In the genomic region with DNA sequence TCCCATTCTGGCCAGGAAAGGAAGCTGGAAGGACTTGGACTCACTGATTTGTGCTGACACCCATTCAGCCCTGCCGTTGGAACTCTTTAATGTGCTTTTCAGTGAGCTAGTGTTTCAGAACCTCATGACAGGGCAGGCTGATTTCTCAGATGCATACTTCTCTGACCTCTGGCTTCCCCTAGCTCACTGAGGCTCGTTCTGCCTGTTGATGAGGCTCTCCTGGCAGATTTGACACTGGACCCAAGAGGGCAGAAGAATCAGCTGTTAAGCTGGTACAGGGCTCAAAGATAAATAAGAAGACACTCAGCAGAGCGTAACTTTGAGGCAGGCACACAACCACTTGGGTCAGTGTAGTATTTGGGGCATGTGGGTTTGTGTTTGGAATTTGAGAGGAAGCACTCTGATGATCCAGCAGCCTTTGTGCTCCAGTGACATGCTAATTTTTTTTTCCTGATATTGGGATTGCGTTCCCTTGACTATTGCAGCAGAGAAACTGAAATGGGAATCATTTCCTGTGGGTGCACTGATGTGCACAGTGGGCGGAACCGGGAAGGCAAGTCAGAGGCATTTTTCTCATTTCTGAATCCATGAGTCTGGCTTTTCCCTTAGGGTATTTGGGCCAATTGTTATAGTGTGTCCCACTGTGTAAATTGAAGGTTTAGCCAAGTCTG, we compare ENCODE assay signal across 1 cellular context.
TF ChIP-seq lines count a peak whose summit lies in the region.

No MANE protein-coding gene starts in this region.

TF ChIP-seq in HepG2, 621 proteins besides CTCF, POLR2A, EP300 and RAD21 (continued from another document):
- TF ChIP-seq E2F1 (CRISPR knock-in tag; IDR thresholded peaks at IDR 0.05) = no peak
- TF ChIP-seq, protein P1, sequence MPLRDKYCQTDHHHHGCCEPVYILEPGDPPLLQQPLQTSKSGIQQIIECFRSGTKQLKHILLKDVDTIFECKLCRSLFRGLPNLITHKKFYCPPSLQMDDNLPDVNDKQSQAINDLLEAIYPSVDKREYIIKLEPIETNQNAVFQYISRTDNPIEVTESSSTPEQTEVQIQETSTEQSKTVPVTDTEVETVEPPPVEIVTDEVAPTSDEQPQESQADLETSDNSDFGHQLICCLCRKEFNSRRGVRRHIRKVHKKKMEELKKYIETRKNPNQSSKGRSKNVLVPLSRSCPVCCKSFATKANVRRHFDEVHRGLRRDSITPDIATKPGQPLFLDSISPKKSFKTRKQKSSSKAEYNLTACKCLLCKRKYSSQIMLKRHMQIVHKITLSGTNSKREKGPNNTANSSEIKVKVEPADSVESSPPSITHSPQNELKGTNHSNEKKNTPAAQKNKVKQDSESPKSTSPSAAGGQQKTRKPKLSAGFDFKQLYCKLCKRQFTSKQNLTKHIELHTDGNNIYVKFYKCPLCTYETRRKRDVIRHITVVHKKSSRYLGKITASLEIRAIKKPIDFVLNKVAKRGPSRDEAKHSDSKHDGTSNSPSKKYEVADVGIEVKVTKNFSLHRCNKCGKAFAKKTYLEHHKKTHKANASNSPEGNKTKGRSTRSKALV (CRISPR knock-in tag; IDR thresholded peaks at IDR 0.05) = no peak
- TF ChIP-seq ZNF496 (CRISPR knock-in tag; IDR thresholded peaks at IDR 0.05; ENCODE audit: insufficient replicate concordance) = no peak
- TF ChIP-seq ZKSCAN8 (CRISPR knock-in tag; IDR thresholded peaks at IDR 0.05; ENCODE audit: borderline replicate concordance) = no peak
- TF ChIP-seq, protein P2, sequence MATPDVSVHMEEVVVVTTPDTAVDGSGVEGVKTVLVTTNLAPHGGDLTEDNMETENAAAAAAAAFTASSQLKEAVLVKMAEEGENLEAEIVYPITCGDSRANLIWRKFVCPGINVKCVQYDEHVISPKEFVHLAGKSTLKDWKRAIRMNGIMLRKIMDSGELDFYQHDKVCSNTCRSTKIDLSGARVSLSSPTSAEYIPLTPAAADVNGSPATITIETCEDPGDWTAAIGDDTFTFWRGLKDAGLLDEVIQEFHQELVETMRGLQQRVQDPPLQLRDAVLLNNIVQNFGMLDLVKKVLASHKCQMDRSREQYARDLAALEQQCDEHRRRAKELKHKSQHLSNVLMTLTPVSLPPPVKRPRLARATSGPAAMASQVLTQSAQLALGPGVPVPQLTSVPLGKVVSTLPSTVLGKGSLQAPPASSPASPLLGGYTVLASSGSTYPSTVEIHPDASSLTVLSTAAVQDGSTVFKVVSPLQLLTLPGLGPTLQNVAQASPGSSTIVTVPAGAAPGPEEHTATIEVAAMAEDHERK (CRISPR knock-in tag; IDR thresholded peaks at IDR 0.05; ENCODE audit: low read depth) = no peak
- no peak for TF ChIP-seq ZNF329 (CRISPR knock-in tag; IDR thresholded peaks at IDR 0.05; ENCODE audit: low read depth)
- TF ChIP-seq ZNF34 (CRISPR knock-in tag; IDR thresholded peaks at IDR 0.05; ENCODE audit: borderline replicate concordance) = no peak
- TF ChIP-seq TMF1 (CRISPR knock-in tag; IDR thresholded peaks at IDR 0.05; ENCODE audit: low read depth) = no peak
